Comparison of ENCODE assay signal across 24 cellular contexts in genomic region chr20:34986311-34987287, GRCh38. TPM values are rescaled to one million over a fixed set of nuclear protein-coding genes. Genes with fewer than 3 reads are reported as not detected.
DNase-seq lines count a peak whose midpoint lies in the region; ATAC-seq, FAIRE-seq and TF ChIP-seq lines count a peak whose summit lies in the region.
"Had no signal": no experiment of that assay in that cellular context is flagged by ENCODE, and none has a peak within 500 bp of the region (broad histone marks: within the 10 kb centered on the region; RNA-seq: fewer than 3 reads in every experiment).

No MANE protein-coding gene starts in this region.

- TF ChIP-seq EP300 in SK-N-SH (IDR thresholded peaks at IDR 0.05; ENCODE audit: borderline replicate concordance in 1 of 2, low read depth in 1 of 2, low read length in 1 of 2) (no peak), sigmoid colon (IDR thresholded peaks at IDR 0.05) (no peak)

- no peaks in the 10 kb centered on the region for H3K9me2 ChIP-seq in SK-N-SH

- peaks cover 2 to 6% of the 10 kb centered on the region in 2 donors for H3K36me3 Mint-ChIP-seq in stimulated activated naive B cell treated with anti-CD40 and anti-IgM and Interleukin-4, amounts not matched to agents 10 μg/mL and 1 μg/mL and 100 μg/mL, for 72 hours
- H3K36me3 Mint-ChIP-seq in WTC11 = no peaks in the 10 kb centered on the region
- H3K36me3 Mint-ChIP-seq: activated CD8-positive, alpha-beta memory T cell treated with anti-CD3 and anti-CD28 coated beads, Interleukin-2, amount 10 ng/mL, durations not matched to agents 7 days and 5 days had no signal

- H3K27ac ChIP-seq in SK-N-SH (ENCODE audit: low read depth in 2 of 2, low read length in 1 of 2) (no peak overlapping the region), dorsolateral prefrontal cortex (peak overlapping the region in 38 of 59 donors; percentile 6 to 84 (median 70)), kidney (ENCODE audit: low read depth in 2 of 2, low read length in 2 of 2) (no peak overlapping the region), sigmoid colon (no peak overlapping the region)
- H3K27ac ChIP-seq: colonic mucosa, foreskin keratinocyte, KMS-11, stomach, tibial artery, WERI-Rb-1 had no signal

- no peak for DNase-seq in SK-N-SH
- no peak for DNase-seq in dorsolateral prefrontal cortex
- peak; percentile 66 for DNase-seq in kidney
- no peak for DNase-seq in stimulated activated naive B cell treated with anti-CD40 and anti-IgM and Interleukin-4, amounts not matched to agents 10 μg/mL and 1 μg/mL and 100 μg/mL, for 72 hours
- no peak for DNase-seq in WTC11 (ENCODE audit: low spot score)
- no peak for DNase-seq in sigmoid colon
- DNase-seq: activated CD4-positive, alpha-beta T cell treated with anti-CD3 and anti-CD28 coated beads, Interleukin-2, amount 50 U/mL, for 1 hour; activated CD8-positive, alpha-beta memory T cell treated with anti-CD3 and anti-CD28 coated beads, Interleukin-2, amount 10 ng/mL, durations not matched to agents 7 days and 5 days; activated T-cell treated with anti-CD3 and anti-CD28 coated beads, Interleukin-2, amount 50 U/mL, for 48 hours; CD4-positive, alpha-beta memory T cell; colonic mucosa; DMS 273 treated with DMSO at 0.1 percent for 48 hours; foreskin keratinocyte; mesendoderm; NCI-H2081; NCI-H446 treated with DMSO at 0.1 percent for 48 hours; stomach; tibial artery; WERI-Rb-1 had no signal

- intact Hi-C loops in dorsolateral prefrontal cortex (cut with DNase I) (no loop called here), kidney (cut with DNase I) (no loop called here), sigmoid colon (cut with DNase I) (no loop called here)

- no peaks in the 10 kb centered on the region for H3F3A ChIP-seq in SK-N-SH (replicated peaks; ENCODE audit: insufficient read depth)

- no peaks in the 10 kb centered on the region for H3K27me3 ChIP-seq in SK-N-SH (ENCODE audit: insufficient read depth)
- peaks cover 0 to 4% (median 0%) of the 10 kb centered on the region in 45 donors for H3K27me3 ChIP-seq in dorsolateral prefrontal cortex
- peaks cover 14 to 35% (median 21%) of the 10 kb centered on the region in 3 donors for H3K27me3 ChIP-seq in sigmoid colon
- H3K27me3 ChIP-seq: colonic mucosa had no signal

- H3K27ac Mint-ChIP-seq in stimulated activated naive B cell treated with anti-CD40 and anti-IgM and Interleukin-4, amounts not matched to agents 10 μg/mL and 1 μg/mL and 100 μg/mL, for 72 hours = peak overlapping the region; percentile 56
- no peak overlapping the region for H3K27ac Mint-ChIP-seq in WTC11
- H3K27ac Mint-ChIP-seq: activated CD8-positive, alpha-beta memory T cell treated with anti-CD3 and anti-CD28 coated beads, Interleukin-2, amount 10 ng/mL, durations not matched to agents 7 days and 5 days had no signal

- peaks cover 22 to 37% of the 10 kb centered on the region in 2 donors for H3K27me3 Mint-ChIP-seq in stimulated activated naive B cell treated with anti-CD40 and anti-IgM and Interleukin-4, amounts not matched to agents 10 μg/mL and 1 μg/mL and 100 μg/mL, for 72 hours
- peaks cover 44% of the 10 kb centered on the region for H3K27me3 Mint-ChIP-seq in WTC11 (ENCODE audit: low read depth)

- no peak for FAIRE-seq in kidney (lab: Jason Lieb, UNC)
- FAIRE-seq: A204.1 had no signal

- POLR2A ChIA-PET in SK-N-SH (lab: Yijun Ruan, JAX) = no interaction called here
- POLR2A ChIA-PET in WTC11 (lab: Charles Lee) = no interaction called here

- H3K9me3 ChIP-seq in SK-N-SH = no peaks in the 10 kb centered on the region
- H3K9me3 ChIP-seq in kidney (ENCODE audit: control insufficient read depth in 1 of 2, low read length in 2 of 2) = no peaks in the 10 kb centered on the region
- H3K9me3 ChIP-seq in sigmoid colon = no peaks in the 10 kb centered on the region
- H3K9me3 ChIP-seq: colonic mucosa, HAP-1, stomach, tibial artery had no signal

- ATAC-seq in SK-N-SH treated with all-trans-retinoic acid at 6 μM for 48 hours (peak; percentile 6; the same call in 1 of the 3 replicates), GM21619 (IDR thresholded peaks at IDR 0.05; ENCODE audit: unreplicated experiment) (no peak), WTC11 (no peak)
- ATAC-seq in stimulated activated naive B cell treated with anti-CD40 and anti-IgM and Interleukin-4, amounts not matched to agents 10 μg/mL and 1 μg/mL and 100 μg/mL, for 72 hours (replicated peaks) = no peak
- ATAC-seq: activated CD8-positive, alpha-beta memory T cell treated with anti-CD3 and anti-CD28 coated beads, Interleukin-2, amount 10 ng/mL, durations not matched to agents 7 days and 5 days; foreskin keratinocyte had no signal

- no peaks in the 10 kb centered on the region; a peak in 1 of 4 replicates for H3K4me1 ChIP-seq in SK-N-SH (ENCODE audit: control insufficient read depth in 1 of 2, insufficient read depth in 2 of 2, low read depth in 1 of 2, low read length in 1 of 2)
- peaks cover 0 to 5% of the 10 kb centered on the region in 2 donors for H3K4me1 ChIP-seq in kidney (ENCODE audit: control insufficient read depth in 1 of 2, insufficient read depth in 1 of 2, low read depth in 1 of 2, low read length in 2 of 2)
- H3K4me1 ChIP-seq in sigmoid colon = no peaks in the 10 kb centered on the region
- H3K4me1 ChIP-seq: foreskin keratinocyte had no signal

- no peaks in the 10 kb centered on the region for H3K36me3 ChIP-seq in SK-N-SH (replicated peaks in 1 of 2; ENCODE audit: control insufficient read depth in 1 of 2, insufficient read depth in 2 of 2, low read length in 1 of 2)
- no peaks in the 10 kb centered on the region for H3K36me3 ChIP-seq in kidney (ENCODE audit: control insufficient read depth in 1 of 2, insufficient read depth in 2 of 2, low read length in 2 of 2)
- no peaks in the 10 kb centered on the region for H3K36me3 ChIP-seq in sigmoid colon
- H3K36me3 ChIP-seq: colonic mucosa, HAP-1, stomach, tibial artery, WERI-Rb-1 had no signal

- no peak for TF ChIP-seq POLR2A in sigmoid colon (IDR thresholded peaks at IDR 0.05)

- H3K79me2 ChIP-seq in SK-N-SH (ENCODE audit: insufficient read depth) = no peaks in the 10 kb centered on the region

- TF ChIP-seq CTCF in SK-N-SH (IDR thresholded peaks at IDR 0.05) (no peak), dorsolateral prefrontal cortex (IDR thresholded peaks at IDR 0.05 in 54 of 56, conservative IDR thresholded peaks at IDR 0.05 in 2 of 56; ENCODE audit: low read depth in 1 of 56, partially characterized antibody in 56 of 56) (no peak), kidney (IDR thresholded peaks at IDR 0.05; ENCODE audit: borderline replicate concordance, extremely low read depth, insufficient read depth) (no peak), WTC11 (IDR thresholded peaks at IDR 0.05) (no peak), sigmoid colon (IDR thresholded peaks at IDR 0.05) (no peak)

- no peak for TF ChIP-seq RAD21 in SK-N-SH (IDR thresholded peaks at IDR 0.05; ENCODE audit: low read length)

- no peaks in the 10 kb centered on the region for H3K9me3 Mint-ChIP-seq in stimulated activated naive B cell treated with anti-CD40 and anti-IgM and Interleukin-4, amounts not matched to agents 10 μg/mL and 1 μg/mL and 100 μg/mL, for 72 hours
- no peaks in the 10 kb centered on the region for H3K9me3 Mint-ChIP-seq in WTC11

- 73% methylated on average over 16 of the region's 24 CpGs for WGBS in SK-N-SH (ENCODE audit: low lambda C conversion rate)
- WGBS in sigmoid colon, 2 donors = 74 to 79% methylated on average over 24 of the region's 24 CpGs

- H3K9ac ChIP-seq in SK-N-SH (no peak overlapping the region), kidney (ENCODE audit: low read length in 2 of 2) (no peak overlapping the region)
- H3K9ac ChIP-seq: KMS-11 had no signal

- no peaks in the 10 kb centered on the region for H4K20me1 ChIP-seq in SK-N-SH (ENCODE audit: insufficient read depth)

- CTCF ChIA-PET in SK-N-SH (lab: Yijun Ruan, JAX) (no interaction called here), WTC11 (lab: Charles Lee) (interaction anchor here (4.5 kb wide), 1 partner anchor 11 kb away, joined by 22 read pairs; no protein-coding TSS in a partner anchor)

- H2AFZ ChIP-seq in SK-N-SH (ENCODE audit: low read depth) = no peak overlapping the region

- H3K4me2 ChIP-seq in SK-N-SH = no peak overlapping the region
- H3K4me2 ChIP-seq: KMS-11 had no signal

- peaks cover 0 to 3% of the 10 kb centered on the region in 2 donors for H3K4me1 Mint-ChIP-seq in stimulated activated naive B cell treated with anti-CD40 and anti-IgM and Interleukin-4, amounts not matched to agents 10 μg/mL and 1 μg/mL and 100 μg/mL, for 72 hours
- H3K4me1 Mint-ChIP-seq in WTC11 = peaks cover 30% of the 10 kb centered on the region
- H3K4me1 Mint-ChIP-seq: activated CD8-positive, alpha-beta memory T cell treated with anti-CD3 and anti-CD28 coated beads, Interleukin-2, amount 10 ng/mL, durations not matched to agents 7 days and 5 days had no signal

- H3K4me3 ChIP-seq in SK-N-SH (ENCODE audit: low read depth in 2 of 2, low read length in 1 of 2) (no peak overlapping the region), dorsolateral prefrontal cortex (no peak overlapping the region), kidney (ENCODE audit: low read length in 2 of 2) (no peak overlapping the region), sigmoid colon (no peak overlapping the region)
- H3K4me3 ChIP-seq: colonic mucosa, HAP-1, stomach, tibial artery had no signal

- no peak overlapping the region for H3K4me3 Mint-ChIP-seq in stimulated activated naive B cell treated with anti-CD40 and anti-IgM and Interleukin-4, amounts not matched to agents 10 μg/mL and 1 μg/mL and 100 μg/mL, for 72 hours
- no peak overlapping the region for H3K4me3 Mint-ChIP-seq in WTC11
- H3K4me3 Mint-ChIP-seq: activated CD8-positive, alpha-beta memory T cell treated with anti-CD3 and anti-CD28 coated beads, Interleukin-2, amount 10 ng/mL, durations not matched to agents 7 days and 5 days; CD4-positive, alpha-beta memory T cell had no signal

TF ChIP-seq in SK-N-SH, 30 proteins besides CTCF, POLR2A, EP300 and RAD21 (continues in another document):
- no peak for TF ChIP-seq JUND (IDR thresholded peaks at IDR 0.05)

RNA-seq across cellular contexts. Expression of gene MYH7B, which starts 30.9 kb away (rescaled TPM):
- polyA plus RNA-seq in SK-N-SH (2012; rRNA removed) (0.32 and 0.41 TPM in 2 replicates), kidney (ENCODE audit: insufficient read depth, low read depth, low replicate concordance) (3.7 TPM), sigmoid colon (1 to 10 TPM in 1 of 3 donors, under 1 TPM in 2; 0.60 to 1.6 (median 0.69) TPM)
- polyA plus RNA-seq in SK-N-SH (2012; cell fraction: cytosol; rRNA removed) = 0.06 and 0.47 TPM in 2 replicates
- polyA plus RNA-seq in SK-N-SH (2012; cell fraction: nucleus; rRNA removed) = 1.6 and 1.9 TPM in 2 replicates
- total RNA-seq in dorsolateral prefrontal cortex (10 to 100 TPM in 118 of 120 experiments, 1 to 10 TPM in 2; 8.0 to 38.2 (median 21.1) TPM), kidney (0.76 TPM), WTC11 (2021) (0.66 to 1.0 TPM (median 0.98 TPM) in 3 replicates), sigmoid colon (under 1 TPM; under 0.01 to 0.83 (median 0.60) TPM)

RNA-seq across cellular contexts. Expression of gene GSS, which starts 31.0 kb away (rescaled TPM):
- polyA plus RNA-seq in SK-N-SH (2012; rRNA removed) (95.6 and 117 TPM in 2 replicates), kidney (ENCODE audit: insufficient read depth, low read depth, low replicate concordance) (71.5 TPM), sigmoid colon (10 to 100 TPM; 63.7 to 80.7 (median 66.4) TPM)
- polyA plus RNA-seq in SK-N-SH (2012; cell fraction: cytosol; rRNA removed) = 61.2 and 78.3 TPM in 2 replicates
- 247 and 324 TPM in 2 replicates for polyA plus RNA-seq in SK-N-SH (2012; cell fraction: nucleus; rRNA removed)
- total RNA-seq in dorsolateral prefrontal cortex (10 to 100 TPM; 16.3 to 49.2 (median 35.7) TPM), kidney (54.9 TPM), WTC11 (2021) (40.7 to 47.3 TPM (median 46.7 TPM) in 3 replicates), sigmoid colon (10 to 100 TPM; 22.9 to 30.5 (median 25.5) TPM)

Comparison
In these comparisons a context has a peak if more than half of its experiments do, and no peak if none do; other contexts are left out.
1. H3K27ac ChIP-seq: peak in dorsolateral prefrontal cortex (38 of 59); none in SK-N-SH (0 of 2), kidney (0 of 2) and sigmoid colon (0 of 4).